In genomic region chr20:54161008-54161820, GRCh38 we compare ENCODE assay signal across 18 cellular contexts. TPM values are rescaled to one million over a fixed set of nuclear protein-coding genes. Genes with fewer than 3 reads are reported as not detected.
DNase-seq lines count a peak whose midpoint lies in the region; ATAC-seq and TF ChIP-seq lines count a peak whose summit lies in the region.
"Had no signal": no experiment of that assay in that cellular context is flagged by ENCODE, and none has a peak within 500 bp of the region (broad histone marks: within the 10 kb centered on the region; RNA-seq: fewer than 3 reads in every experiment).

No MANE protein-coding gene starts in this region.

- no peaks in the 10 kb centered on the region for H3K27me3 Mint-ChIP-seq in Calu3 (ENCODE audit: unreplicated experiment)

- DNase-seq in Calu3 (no peak), left lobe of liver (ENCODE audit: low spot score) (no peak), NCI-H1092 treated with DMSO at 0.1 percent for 48 hours (lab: John Stamatoyannopoulos, UW) (no peak), pons (ENCODE audit: low spot score) (no peak)
- no peak for DNase-seq in effector CD8-positive, alpha-beta T cell (lab: John Stamatoyannopoulos, UW)
- DNase-seq: 8988T; C1 segment of cervical spinal cord; CD4-positive, alpha-beta memory T cell; COR-L47; DMS153; DMS79; EL; GDM1; GOT3 had no signal

- POLR2A ChIA-PET in HEK293 (lab: Yijun Ruan, JAX), result no interaction called here

- H3K9me3 Mint-ChIP-seq in Calu3 (ENCODE audit: low read depth, unreplicated experiment), result no peaks in the 10 kb centered on the region

- CTCF ChIA-PET in Calu3 (lab: Charles Lee), result no interaction called here
- CTCF ChIA-PET in HEK293 (lab: Yijun Ruan, JAX), result interaction anchor here (0.7 to 1.2 kb wide), 3 partner anchors 10 to 58 kb away, joined by 3 to 4 read pairs (median 3); no protein-coding TSS in a partner anchor

- H3K27ac Mint-ChIP-seq in Calu3 (ENCODE audit: unreplicated experiment), result peak overlapping the region; percentile 92
- H3K27ac Mint-ChIP-seq: CD4-positive, alpha-beta memory T cell had no signal

- H3K27ac ChIP-seq in HEK293 (ENCODE audit: extremely low read depth, low read depth, low read length), result no peak overlapping the region

- ATAC-seq in left lobe of liver, result peak; percentile 21
- no peak for ATAC-seq in GM19397 (IDR thresholded peaks at IDR 0.05; ENCODE audit: unreplicated experiment)
- ATAC-seq: GM12878 had no signal

- no TSS peak for BruUV-seq in Calu3 (replicated peaks; lab: Mats Ljungman, UMichigan)

- no peaks in the 10 kb centered on the region for H3K36me3 ChIP-seq in HEK293 (ENCODE audit: control insufficient read depth in 2 of 2, insufficient read depth in 1 of 2, low read length in 2 of 2)
- H3K36me3 ChIP-seq: HAP-1 had no signal

- intact Hi-C loops in Calu3 (cut with micrococcal nuclease; ENCODE audit: unreplicated experiment), result no loop called here

- H3K4me3 ChIP-seq in HEK293 (ENCODE audit: low read depth, low read length), result no peak overlapping the region
- H3K4me3 ChIP-seq: GM12878, HAP-1 had no signal

- H3K9me3 ChIP-seq in HEK293 (ENCODE audit: control insufficient read depth, insufficient read depth, low read depth, low read length), result no peaks in the 10 kb centered on the region
- H3K9me3 ChIP-seq: HAP-1 had no signal

- H3K4me3 Mint-ChIP-seq in Calu3 (ENCODE audit: low read depth, unreplicated experiment), result peak overlapping the region; percentile 19

- H3K4me1 ChIP-seq in HEK293 (ENCODE audit: control insufficient read depth, insufficient read depth, low read length), result no peaks in the 10 kb centered on the region
- H3K4me1 ChIP-seq: HAP-1 had no signal

- H3K4me1 Mint-ChIP-seq in Calu3 (ENCODE audit: low read depth, unreplicated experiment), result peaks cover 51% of the 10 kb centered on the region

- no peak for TF ChIP-seq CTCF in Calu3 (IDR thresholded peaks at IDR 0.05; ENCODE audit: unreplicated experiment)
- no peak for TF ChIP-seq CTCF in HEK293 (tag by site-specific recombination; IDR thresholded peaks at IDR 0.05)

- peaks cover 99% of the 10 kb centered on the region for H3K36me3 Mint-ChIP-seq in Calu3 (ENCODE audit: insufficient read depth, unreplicated experiment)
- H3K36me3 Mint-ChIP-seq: CD4-positive, alpha-beta memory T cell had no signal

TF ChIP-seq in HEK293, 187 proteins besides CTCF, POLR2A, EP300 and RAD21:
- TF ChIP-seq ZNF623 (tag by site-specific recombination; IDR thresholded peaks at IDR 0.05) (peak; percentile 85), ZSCAN16 (tag by site-specific recombination; IDR thresholded peaks at IDR 0.05) (no peak)

RNA-seq across cellular contexts. Expression of gene CYP24A1, which starts 12.6 kb away (rescaled TPM):
- total RNA-seq in Calu3 (2022), result 393 and 665 TPM in 2 replicates
- not detected for total RNA-seq in left lobe of liver

RNA-seq across cellular contexts. Expression of gene PFDN4, which starts 46.7 kb away (rescaled TPM):
- total RNA-seq in Calu3 (2022), result 61.8 TPM in 2 replicates
- total RNA-seq in left lobe of liver, result 4.3 TPM

Comparison
In these comparisons a context has a peak if more than half of its experiments do, and no peak if none do; other contexts are left out.
1. RNA of gene CYP24A1, which starts 12.6 kb away (total RNA-seq): 393 to 665 TPM in Calu3; not detected in left lobe of liver (single experiment); every median in the first group is over 100 times any median in the second.
2. RNA of gene PFDN4, which starts 46.7 kb away (total RNA-seq): 61.8 TPM in Calu3; 4.3 TPM in left lobe of liver (single experiment); every median in the first group is over 10 times any median in the second.